ENCODE assay signal across 21 cellular contexts in the genomic region with DNA sequence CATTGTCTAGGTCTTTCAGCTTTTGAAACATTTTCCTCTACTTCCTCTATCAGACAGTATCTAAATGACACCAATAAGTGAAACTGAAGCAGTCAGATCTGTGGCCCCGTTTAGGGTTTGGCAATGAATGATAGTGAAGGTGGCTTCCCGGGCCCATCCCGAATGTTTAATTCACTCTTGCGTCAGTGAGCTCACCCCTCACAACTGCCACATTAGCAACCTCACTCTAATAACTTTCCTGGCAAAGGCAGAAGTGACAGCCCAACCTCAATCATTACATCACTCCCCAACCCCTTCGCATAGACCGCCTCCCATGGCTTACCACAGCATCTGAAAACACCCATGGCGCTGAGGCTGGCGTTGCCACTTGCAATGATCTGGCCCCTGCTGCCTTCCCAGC.
DNase-seq lines count a peak whose midpoint lies in the region; ATAC-seq, FAIRE-seq and TF ChIP-seq lines count a peak whose summit lies in the region.
"Had no signal": no experiment of that assay in that cellular context is flagged by ENCODE, and none has a peak within 500 bp of the region (broad histone marks: within the 10 kb centered on the region; RNA-seq: fewer than 3 reads in every experiment).

No MANE protein-coding gene starts in this region.

- H3K4me1 Mint-ChIP-seq in natural killer cell (peaks cover 6 to 16% of the 10 kb centered on the region in 2 donors), Caco-2 (ENCODE audit: low read depth, unreplicated experiment) (no peaks in the 10 kb centered on the region)
- H3K4me1 Mint-ChIP-seq: mesothelial cell of epicardium had no signal

- H3K9me3 ChIP-seq in Caco-2, result no peaks in the 10 kb centered on the region
- H3K9me3 ChIP-seq: pancreas, suprapubic skin had no signal

- H3K36me3 ChIP-seq in Caco-2 (ENCODE audit: control insufficient read depth, insufficient read depth, low read length), result no peaks in the 10 kb centered on the region
- H3K36me3 ChIP-seq: pancreas, suprapubic skin had no signal

- H3K36me3 Mint-ChIP-seq in natural killer cell, result no peaks in the 10 kb centered on the region
- H3K36me3 Mint-ChIP-seq in Caco-2 (ENCODE audit: insufficient read depth, unreplicated experiment), result no peaks in the 10 kb centered on the region
- H3K36me3 Mint-ChIP-seq: mesothelial cell of epicardium had no signal

- intact Hi-C loops in natural killer cell (cut with micrococcal nuclease) (no loop called here), Caco-2 (cut with micrococcal nuclease; ENCODE audit: unreplicated experiment) (no loop called here)

- peak; percentile 29 for DNase-seq in GM10248 (ENCODE audit: extremely low spot score)
- DNase-seq in OCI-M1 (lab: John Stamatoyannopoulos, UW), result peak; percentile 78
- no peak for DNase-seq in natural killer cell
- DNase-seq in stimulated activated CD4-positive, alpha-beta T cell treated with anti-CD3 and anti-CD28 coated beads, Interleukin-15, amount 100 ng/mL, for 24 hours, result no peak
- DNase-seq in Caco-2, result no peak
- no peak for DNase-seq in H54 (ENCODE audit: insufficient read length, low spot score)
- DNase-seq in hypothalamus (lab: John Stamatoyannopoulos, UW), result no peak
- DNase-seq: anterior cingulate cortex, C1 segment of cervical spinal cord, DMS79, GM23248, NCI-H1436, NCI-H510A, pancreas, small intestine, T-helper 17 cell had no signal

- H3K27ac Mint-ChIP-seq in natural killer cell (no peak overlapping the region), Caco-2 (ENCODE audit: unreplicated experiment) (no peak overlapping the region)
- H3K27ac Mint-ChIP-seq: mesothelial cell of epicardium, T-helper 17 cell had no signal

- H3K9me3 Mint-ChIP-seq in natural killer cell (no peaks in the 10 kb centered on the region), Caco-2 (ENCODE audit: unreplicated experiment) (no peaks in the 10 kb centered on the region)
- H3K9me3 Mint-ChIP-seq: mesothelial cell of epicardium had no signal

- H3K27me3 ChIP-seq in Caco-2 (replicated peaks; ENCODE audit: control insufficient read depth, insufficient read depth, low read length), result no peaks in the 10 kb centered on the region
- H3K27me3 ChIP-seq: pancreas, suprapubic skin had no signal

- POLR2A ChIA-PET in GM10248 (lab: Yijun Ruan, JAX) (no interaction called here), Caco-2 (lab: Charles Lee) (no interaction called here)

- H3K4me3 ChIP-seq in Caco-2 (ENCODE audit: low read depth, low read length), result no peak overlapping the region
- H3K4me3 ChIP-seq: GM23248, pancreas, suprapubic skin had no signal

- CTCF ChIA-PET in GM10248 (lab: Yijun Ruan, JAX) (interaction anchor here (1.4 to 3.2 kb wide), 3 partner anchors 13 to 42 kb away, joined by 7 to 24 read pairs (median 8); no protein-coding TSS in a partner anchor), Caco-2 (lab: Charles Lee) (no interaction called here)

- no peak for TF ChIP-seq POLR2A in H54 (IDR thresholded peaks at IDR 0.05; ENCODE audit: low read depth, low read length)

- no peaks in the 10 kb centered on the region for H3K4me1 ChIP-seq in Caco-2
- H3K4me1 ChIP-seq: pancreas, suprapubic skin had no signal

- TF ChIP-seq CTCF in GM10248 (IDR thresholded peaks at IDR 0.05; ENCODE audit: control extremely low read depth, extremely low read depth, low read depth, missing control alignments) (no peak), natural killer cell (IDR thresholded peaks at IDR 0.05) (no peak), Caco-2 (IDR thresholded peaks at IDR 0.05; ENCODE audit: insufficient read depth in 1 of 2, low read depth in 1 of 2, low read length in 1 of 2, severe bottlenecking in 1 of 2, unreplicated experiment in 1 of 2) (no peak)

- no peak for FAIRE-seq in H54 (lab: Jason Lieb, UNC)
- FAIRE-seq: colon, pancreas, RCC 7860, small intestine had no signal

- no peak overlapping the region for H3K4me3 Mint-ChIP-seq in natural killer cell
- no peak overlapping the region for H3K4me3 Mint-ChIP-seq in Caco-2 (ENCODE audit: unreplicated experiment)
- H3K4me3 Mint-ChIP-seq: mesothelial cell of epicardium, T-helper 17 cell had no signal

- no TSS peak for BruUV-seq in Caco-2 (replicated peaks; lab: Mats Ljungman, UMichigan)

- H3K27me3 Mint-ChIP-seq in natural killer cell (ENCODE audit: low read depth in 2 of 2), result peaks cover 18 to 26% of the 10 kb centered on the region in 2 donors
- H3K27me3 Mint-ChIP-seq in Caco-2 (ENCODE audit: insufficient read depth, unreplicated experiment), result peaks cover 14% of the 10 kb centered on the region

- ATAC-seq in GM21717 (IDR thresholded peaks at IDR 0.05; ENCODE audit: unreplicated experiment), result peak; percentile 56
- peak; percentile 48 to 57 (median 50) for ATAC-seq in natural killer cell
- ATAC-seq: pancreas, T-helper 17 cell had no signal

Comparison
In these comparisons a context has a peak if more than half of its experiments do, and no peak if none do; other contexts are left out.
1. DNase-seq: peak in GM10248 (single experiment) and OCI-M1 (single experiment); none in natural killer cell (single experiment), stimulated activated CD4-positive, alpha-beta T cell treated with anti-CD3 and anti-CD28 coated beads, Interleukin-15, amount 100 ng/mL, for 24 hours (single experiment), Caco-2 (0 of 2), H54 (single experiment) and hypothalamus (0 of 51).